In the genomic region with DNA sequence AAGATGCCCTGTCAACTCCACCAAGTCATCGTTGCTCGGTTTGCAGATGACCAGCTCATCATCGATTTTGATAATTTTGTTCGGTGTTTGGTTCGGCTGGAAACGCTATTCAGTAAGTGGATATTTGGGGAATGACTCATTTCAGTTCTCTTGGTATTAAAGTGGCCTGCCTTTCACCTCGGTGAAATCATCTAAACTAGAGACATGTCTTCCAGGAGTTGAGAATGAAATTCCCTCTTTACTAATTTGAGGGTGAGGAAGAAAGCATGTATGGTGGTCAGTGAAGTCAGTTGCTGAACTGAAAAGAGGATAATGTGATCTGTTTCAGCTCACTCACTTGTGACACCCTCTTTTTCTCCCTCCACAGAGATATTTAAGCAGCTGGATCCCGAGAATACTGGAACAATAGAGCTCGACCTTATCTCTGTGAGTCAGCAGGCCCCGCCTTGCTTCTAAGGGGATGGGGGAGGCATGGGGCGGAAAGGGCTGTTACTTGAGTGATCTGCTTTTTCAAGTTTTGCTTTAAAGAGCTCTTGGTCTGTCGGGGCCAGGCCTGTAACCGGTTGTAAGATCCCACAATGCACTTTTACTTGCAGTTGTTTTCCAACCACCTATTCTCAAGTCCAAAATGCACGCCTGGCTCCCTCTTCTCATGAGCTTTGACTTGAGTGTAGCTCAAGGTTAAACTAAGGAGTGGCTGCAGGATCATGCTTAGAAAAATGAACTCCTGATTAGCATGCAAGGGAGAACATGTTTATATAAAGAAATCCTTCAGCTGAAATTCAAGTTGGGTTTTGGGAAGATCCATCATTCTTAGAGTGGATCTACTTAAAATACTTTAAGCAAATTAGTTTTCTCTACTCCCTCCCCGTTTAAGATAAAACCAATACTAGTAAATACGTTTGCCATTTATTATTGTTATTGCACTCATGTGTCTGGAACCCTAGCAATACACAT, we compare ENCODE assay signal across 1 cellular context.
TF ChIP-seq lines count a peak whose summit lies in the region.

No MANE protein-coding gene starts in this region.

TF ChIP-seq in HCT116, 20 proteins besides CTCF, POLR2A, EP300 and RAD21 (continued from another document):
- no peak for TF ChIP-seq YY1 (IDR thresholded peaks at IDR 0.05; ENCODE audit: extremely low read depth, insufficient replicate concordance, low read depth, low read length)
- TF ChIP-seq, protein P1, sequence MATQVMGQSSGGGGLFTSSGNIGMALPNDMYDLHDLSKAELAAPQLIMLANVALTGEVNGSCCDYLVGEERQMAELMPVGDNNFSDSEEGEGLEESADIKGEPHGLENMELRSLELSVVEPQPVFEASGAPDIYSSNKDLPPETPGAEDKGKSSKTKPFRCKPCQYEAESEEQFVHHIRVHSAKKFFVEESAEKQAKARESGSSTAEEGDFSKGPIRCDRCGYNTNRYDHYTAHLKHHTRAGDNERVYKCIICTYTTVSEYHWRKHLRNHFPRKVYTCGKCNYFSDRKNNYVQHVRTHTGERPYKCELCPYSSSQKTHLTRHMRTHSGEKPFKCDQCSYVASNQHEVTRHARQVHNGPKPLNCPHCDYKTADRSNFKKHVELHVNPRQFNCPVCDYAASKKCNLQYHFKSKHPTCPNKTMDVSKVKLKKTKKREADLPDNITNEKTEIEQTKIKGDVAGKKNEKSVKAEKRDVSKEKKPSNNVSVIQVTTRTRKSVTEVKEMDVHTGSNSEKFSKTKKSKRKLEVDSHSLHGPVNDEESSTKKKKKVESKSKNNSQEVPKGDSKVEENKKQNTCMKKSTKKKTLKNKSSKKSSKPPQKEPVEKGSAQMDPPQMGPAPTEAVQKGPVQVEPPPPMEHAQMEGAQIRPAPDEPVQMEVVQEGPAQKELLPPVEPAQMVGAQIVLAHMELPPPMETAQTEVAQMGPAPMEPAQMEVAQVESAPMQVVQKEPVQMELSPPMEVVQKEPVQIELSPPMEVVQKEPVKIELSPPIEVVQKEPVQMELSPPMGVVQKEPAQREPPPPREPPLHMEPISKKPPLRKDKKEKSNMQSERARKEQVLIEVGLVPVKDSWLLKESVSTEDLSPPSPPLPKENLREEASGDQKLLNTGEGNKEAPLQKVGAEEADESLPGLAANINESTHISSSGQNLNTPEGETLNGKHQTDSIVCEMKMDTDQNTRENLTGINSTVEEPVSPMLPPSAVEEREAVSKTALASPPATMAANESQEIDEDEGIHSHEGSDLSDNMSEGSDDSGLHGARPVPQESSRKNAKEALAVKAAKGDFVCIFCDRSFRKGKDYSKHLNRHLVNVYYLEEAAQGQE (IDR thresholded peaks at IDR 0.05; ENCODE audit: low read depth) = no peak
- no peak for TF ChIP-seq ZFX (IDR thresholded peaks at IDR 0.05)
